ENCODE assay signal across 19 cellular contexts in genomic region chr6:127305741-127306140, GRCh38. TPM values are rescaled to one million over a fixed set of nuclear protein-coding genes. Genes with fewer than 3 reads are reported as not detected.
A peak's percentile ranks its signal among the peaks of the same experiment; 100 is the strongest.
DNase-seq lines count a peak whose midpoint lies in the region; ATAC-seq and TF ChIP-seq lines count a peak whose summit lies in the region.
"Had no signal": no experiment of that assay in that cellular context is flagged by ENCODE, and none has a peak within 500 bp of the region (broad histone marks: within the 10 kb centered on the region; RNA-seq: fewer than 3 reads in every experiment).

No MANE protein-coding gene starts in this region.

- H3K27ac ChIP-seq in CD4-positive, alpha-beta T cell (ENCODE audit: low read depth, low read length) = no peak overlapping the region
- H3K27ac ChIP-seq: A549; BLaER1 treated with 17β-estradiol and CSF1 and Interleukin-3, amounts not matched to agents 10 nM and 100 nM had no signal

- DNase-seq in CD4-positive, alpha-beta T cell = no peak
- no peak for DNase-seq in central memory CD8-positive, alpha-beta T cell (ENCODE audit: low spot score in 2 of 2)
- DNase-seq in memory B cell (ENCODE audit: low spot score in 2 of 2) (no peak), HAP-1 (ENCODE audit: low spot score in 2 of 2) (no peak), GF-D8 (lab: John Stamatoyannopoulos, UW) (no peak), NCI-H2081 treated with DMSO at 0.1 percent for 48 hours (lab: John Stamatoyannopoulos, UW) (no peak)
- DNase-seq: CD8-positive, alpha-beta memory T cell; COR-L47; DMS 273 treated with DMSO at 0.1 percent for 48 hours; DMS53; DND-41; EL; KG1 had no signal

- H3K36me3 Mint-ChIP-seq in CD4-positive, alpha-beta T cell (ENCODE audit: low read depth) = peaks cover 62% of the 10 kb centered on the region
- H3K36me3 Mint-ChIP-seq in central memory CD8-positive, alpha-beta T cell (ENCODE audit: insufficient read depth) = peaks cover 4% of the 10 kb centered on the region
- H3K36me3 Mint-ChIP-seq in memory B cell = peaks cover 32% of the 10 kb centered on the region

- no peaks in the 10 kb centered on the region for H3K36me3 ChIP-seq in HAP-1 (replicated peaks)

- POLR2A ChIA-PET in CD4-positive, alpha-beta T cell (lab: Charles Lee) = interaction anchor here (0.6 kb wide), 1 partner anchor 14 kb away, joined by 3 read pairs; no protein-coding TSS in a partner anchor

- intact Hi-C loops in CD4-positive, alpha-beta T cell (cut with DNase I, micrococcal nuclease) = no loop called here

- peaks cover 68% of the 10 kb centered on the region for H3K4me1 Mint-ChIP-seq in CD4-positive, alpha-beta T cell (ENCODE audit: low read depth)
- peaks cover 47% of the 10 kb centered on the region for H3K4me1 Mint-ChIP-seq in central memory CD8-positive, alpha-beta T cell
- peaks cover 32% of the 10 kb centered on the region for H3K4me1 Mint-ChIP-seq in memory B cell

- H3K27me3 Mint-ChIP-seq in CD4-positive, alpha-beta T cell = no peaks in the 10 kb centered on the region
- no peaks in the 10 kb centered on the region for H3K27me3 Mint-ChIP-seq in central memory CD8-positive, alpha-beta T cell
- H3K27me3 Mint-ChIP-seq in memory B cell = no peaks in the 10 kb centered on the region
- H3K27me3 Mint-ChIP-seq: CD8-positive, alpha-beta memory T cell; IgD-negative memory B cell had no signal

- H3K4me3 Mint-ChIP-seq in CD4-positive, alpha-beta T cell = no peak overlapping the region
- no peak overlapping the region for H3K4me3 Mint-ChIP-seq in central memory CD8-positive, alpha-beta T cell
- H3K4me3 Mint-ChIP-seq in memory B cell = no peak overlapping the region
- H3K4me3 Mint-ChIP-seq: GM23338, IgD-negative memory B cell had no signal

- TF ChIP-seq CTCF in CD4-positive, alpha-beta T cell (IDR thresholded peaks at IDR 0.05) = no peak

- no peaks in the 10 kb centered on the region for H3K9me3 Mint-ChIP-seq in CD4-positive, alpha-beta T cell
- H3K9me3 Mint-ChIP-seq in central memory CD8-positive, alpha-beta T cell = no peaks in the 10 kb centered on the region
- H3K9me3 Mint-ChIP-seq in memory B cell = peaks cover 5% of the 10 kb centered on the region

- ATAC-seq in CD4-positive, alpha-beta T cell (ENCODE audit: poor library complexity) = no peak
- ATAC-seq in central memory CD8-positive, alpha-beta T cell (replicated peaks; ENCODE audit: extremely low read depth, poor library complexity, severe bottlenecking) = no peak
- no peak for ATAC-seq in memory B cell (ENCODE audit: low read depth)
- ATAC-seq: A549, GM23338, HCT116, HepG2 had no signal

- peak overlapping the region; percentile 13 for H3K27ac Mint-ChIP-seq in CD4-positive, alpha-beta T cell
- peak overlapping the region; percentile 38 for H3K27ac Mint-ChIP-seq in central memory CD8-positive, alpha-beta T cell (ENCODE audit: low read depth)
- H3K27ac Mint-ChIP-seq in memory B cell = peak overlapping the region; percentile 43
- H3K27ac Mint-ChIP-seq: GM23338 had no signal

- no peaks in the 10 kb centered on the region for H3K27me3 ChIP-seq in CD4-positive, alpha-beta T cell (ENCODE audit: control insufficient read depth, insufficient read depth, low read length)
- H3K27me3 ChIP-seq in HAP-1 (ENCODE audit: low read depth) = no peaks in the 10 kb centered on the region

- no peak overlapping the region for H3K4me3 ChIP-seq in HAP-1
- H3K4me3 ChIP-seq: A549; BLaER1 treated with 17β-estradiol and CSF1 and Interleukin-3, amounts not matched to agents 10 nM and 100 nM; GM23338 had no signal

- H3K9me3 ChIP-seq in CD4-positive, alpha-beta T cell (ENCODE audit: control insufficient read depth, low read length) = no peaks in the 10 kb centered on the region
- H3K9me3 ChIP-seq in HAP-1 = no peaks in the 10 kb centered on the region

- in situ Hi-C loops in HAP-1 (cut with MboI; ENCODE audit: low sequenced_read_pairs) = loop anchor here (25.0 kb wide), 1 partner anchor 232 kb away; no protein-coding TSS in a partner anchor

- CTCF ChIA-PET in CD4-positive, alpha-beta T cell (lab: Charles Lee) = interaction anchor here (1.3 kb wide), 1 partner anchor 211 kb away, joined by 6 read pairs; no protein-coding TSS in a partner anchor

- H3K4me1 ChIP-seq in HAP-1 = no peaks in the 10 kb centered on the region
- H3K4me1 ChIP-seq: A549 had no signal

RNA-seq across cellular contexts. Expression of gene ECHDC1, which starts 37.7 kb away (rescaled TPM):
- total RNA-seq in CD4-positive, alpha-beta T cell = 1 to 10 TPM; 6.5 to 7.4 TPM

RNA-seq across cellular contexts. Expression of gene RNF146, which starts 39.1 kb away (rescaled TPM):
- 10 to 100 TPM; 12.5 to 14.1 TPM for total RNA-seq in CD4-positive, alpha-beta T cell
